ENCODE assay signal across 9 cellular contexts in genomic region chr9:118595719-118596305, GRCh38.
DNase-seq lines count a peak whose midpoint lies in the region; ATAC-seq, FAIRE-seq and TF ChIP-seq lines count a peak whose summit lies in the region.
"Had no signal": no experiment of that assay in that cellular context is flagged by ENCODE, and none has a peak within 500 bp of the region (broad histone marks: within the 10 kb centered on the region; RNA-seq: fewer than 3 reads in every experiment).

No MANE protein-coding gene starts in this region.

- no peaks in the 10 kb centered on the region for H3K4me1 ChIP-seq in foreskin keratinocyte
- H3K4me1 ChIP-seq in small intestine (ENCODE audit: control insufficient read depth in 2 of 2, insufficient read depth in 1 of 2, low read depth in 1 of 2, low read length in 1 of 2) = no peaks in the 10 kb centered on the region

- H3K27ac ChIP-seq in foreskin keratinocyte (no peak overlapping the region), small intestine (ENCODE audit: low read depth in 1 of 2, low read length in 1 of 2) (no peak overlapping the region)

- WGBS in small intestine, 3 donors = 27 to 34% (median 27%) methylated on average over 3 of the region's 3 CpGs

- H3K4me3 ChIP-seq in small intestine (ENCODE audit: low read depth in 1 of 2, low read length in 2 of 2) = no peak overlapping the region

- DNase-seq in AG09319 (ENCODE audit: extremely low read depth, low read depth) (no peak), HPDE6-E6E7 (ENCODE audit: extremely low spot score) (peak; percentile 46), RPMI7951 (ENCODE audit: low read depth) (peak; percentile 60), foreskin keratinocyte (peak; percentile 44 to 57), small intestine (peak; percentile 5)
- DNase-seq in activated T-cell treated with anti-CD3 and anti-CD28 coated beads, Interleukin-2, amount 50 U/mL, for 1 hour = no peak

- peaks cover 2% of the 10 kb centered on the region for H3K27me3 ChIP-seq in foreskin keratinocyte
- H3K27me3 ChIP-seq in small intestine (ENCODE audit: control insufficient read depth in 2 of 2, insufficient read depth in 2 of 2, low read length in 2 of 2) = no peaks in the 10 kb centered on the region

- ATAC-seq in foreskin keratinocyte (peak; percentile 83), GM21786 (IDR thresholded peaks at IDR 0.05; ENCODE audit: unreplicated experiment) (no peak), GM19324 (IDR thresholded peaks at IDR 0.05; ENCODE audit: low FRiP score, unreplicated experiment) (no peak)

- no peaks in the 10 kb centered on the region for H3K9me3 ChIP-seq in small intestine (ENCODE audit: control insufficient read depth, low read depth)

- peak; percentile 45 for TF ChIP-seq CTCF in AG09319 (IDR thresholded peaks at IDR 0.05; ENCODE audit: low read depth, low read length)
- TF ChIP-seq CTCF in foreskin keratinocyte (conservative IDR thresholded peaks at IDR 0.05) = peak; percentile 66

- FAIRE-seq in small intestine (lab: Jason Lieb, UNC) = no peak
- FAIRE-seq: GM18507 had no signal

- no peaks in the 10 kb centered on the region for H3K36me3 ChIP-seq in small intestine (ENCODE audit: control insufficient read depth in 2 of 2, insufficient read depth in 2 of 2, low read length in 2 of 2)

Comparison
In these comparisons a context has a peak if more than half of its experiments do, and no peak if none do; other contexts are left out.
1. DNase-seq: peak in HPDE6-E6E7 (single experiment), RPMI7951 (single experiment), foreskin keratinocyte (2 of 2) and small intestine (single experiment); none in AG09319 (single experiment) and activated T-cell treated with anti-CD3 and anti-CD28 coated beads, Interleukin-2, amount 50 U/mL, for 1 hour (single experiment).